In genomic region chr6:147268254-147268653, GRCh38 we compare ENCODE assay signal across 19 cellular contexts.
DNase-seq lines count a peak whose midpoint lies in the region; ATAC-seq, FAIRE-seq and TF ChIP-seq lines count a peak whose summit lies in the region.
"Had no signal": no experiment of that assay in that cellular context is flagged by ENCODE, and none has a peak within 500 bp of the region (broad histone marks: within the 10 kb centered on the region; RNA-seq: fewer than 3 reads in every experiment).

No MANE protein-coding gene starts in this region.

- SMC1A ChIA-PET in GM12878 (lab: Charles Lee; ENCODE audit: uncharacterized antibody, unreplicated experiment) = no interaction called here

- H3K79me2 ChIP-seq in GM23248 (ENCODE audit: insufficient read depth) (peaks cover 8% of the 10 kb centered on the region; the same call in 1 of the 2 replicates), GM12878 (ENCODE audit: control insufficient read depth, insufficient read depth, low read length) (no peaks in the 10 kb centered on the region), neural progenitor cell (ENCODE audit: low read depth) (no peaks in the 10 kb centered on the region)

- no peak overlapping the region for H3K4me3 Mint-ChIP-seq in activated CD8-positive, alpha-beta T cell treated with anti-CD3 and anti-CD28 coated beads for 36 hours
- H3K4me3 Mint-ChIP-seq in activated CD8-positive, alpha-beta T cell treated with anti-CD3 and anti-CD28 coated beads, Interleukin-2, amount 10 ng/mL, durations not matched to agents 7 days and 5 days = no peak overlapping the region
- no peak overlapping the region for H3K4me3 Mint-ChIP-seq in neural progenitor cell
- H3K4me3 Mint-ChIP-seq: CD4-positive, alpha-beta memory T cell; T-helper 2 cell treated with Interferon-gamma antibody and Interleukin-4, amounts not matched to agents 5 μg/mL and 100 μg/mL, for 36 hours had no signal

- ATAC-seq in activated CD8-positive, alpha-beta T cell treated with anti-CD3 and anti-CD28 coated beads for 36 hours = peak; percentile 72
- no peak for ATAC-seq in activated CD8-positive, alpha-beta T cell treated with anti-CD3 and anti-CD28 coated beads, Interleukin-2, amount 10 ng/mL, durations not matched to agents 7 days and 5 days
- no peak; the same call in 2 of the 3 replicates for ATAC-seq in GM12878
- no peak for ATAC-seq in HG03045 (IDR thresholded peaks at IDR 0.05; ENCODE audit: unreplicated experiment)
- no peak for ATAC-seq in sciatic nerve
- no peak for ATAC-seq in HG03457 (IDR thresholded peaks at IDR 0.05; ENCODE audit: unreplicated experiment)
- ATAC-seq: A549 had no signal

- H3K27ac ChIP-seq in GM23248 = peak overlapping the region; percentile 17; the same call in 1 of the 2 replicates
- no peak overlapping the region for H3K27ac ChIP-seq in GM12878 (ENCODE audit: control insufficient read depth, insufficient read depth)
- peak overlapping the region; percentile 33 for H3K27ac ChIP-seq in neural progenitor cell
- H3K27ac ChIP-seq: A549, right atrium auricular region, uterus had no signal

- TF ChIP-seq RAD21 in GM12878 (IDR thresholded peaks at IDR 0.05; ENCODE audit: insufficient read depth, low read depth, low read length) = no peak

- peaks cover 22% of the 10 kb centered on the region; the same call in 1 of the 2 replicates for H3F3A ChIP-seq in GM23248 (ENCODE audit: insufficient read depth)
- H3F3A ChIP-seq in neural progenitor cell (ENCODE audit: low read depth) = no peaks in the 10 kb centered on the region

- RAD21 ChIA-PET in GM12878 (lab: Charles Lee; ENCODE audit: unreplicated experiment) = no interaction called here

- FAIRE-seq in GM12878 (lab: Jason Lieb, UNC) = no peak
- FAIRE-seq: A549, astrocyte had no signal

- intact Hi-C loops in activated CD8-positive, alpha-beta T cell treated with anti-CD3 and anti-CD28 coated beads for 36 hours (cut with micrococcal nuclease) = no loop called here
- intact Hi-C loops in GM12878 (cut with micrococcal nuclease; ENCODE audit: unreplicated experiment) (no loop called here), sciatic nerve (cut with DNase I) (no loop called here)

- H3K36me3 ChIP-seq in GM23248 (ENCODE audit: low read depth) = peaks cover 36% of the 10 kb centered on the region
- H3K36me3 ChIP-seq in GM12878 (ENCODE audit: control insufficient read depth in 2 of 2, insufficient read depth in 2 of 2, low read length in 1 of 2) = peaks cover 0 to 3% of the 10 kb centered on the region in 2 experiments; a peak in 1 of 4 replicates
- no peaks in the 10 kb centered on the region for H3K36me3 ChIP-seq in neural progenitor cell
- H3K36me3 ChIP-seq: uterus had no signal

- H3K9me3 Mint-ChIP-seq in activated CD8-positive, alpha-beta T cell treated with anti-CD3 and anti-CD28 coated beads for 36 hours = no peaks in the 10 kb centered on the region
- no peaks in the 10 kb centered on the region for H3K9me3 Mint-ChIP-seq in activated CD8-positive, alpha-beta T cell treated with anti-CD3 and anti-CD28 coated beads, Interleukin-2, amount 10 ng/mL, durations not matched to agents 7 days and 5 days (ENCODE audit: insufficient read depth)
- H3K9me3 Mint-ChIP-seq in neural progenitor cell = no peaks in the 10 kb centered on the region
- H3K9me3 Mint-ChIP-seq: CD4-positive, alpha-beta memory T cell; T-helper 2 cell treated with Interferon-gamma antibody and Interleukin-4, amounts not matched to agents 5 μg/mL and 100 μg/mL, for 36 hours had no signal

- no peak for TF ChIP-seq POLR2A in GM12878 (IDR thresholded peaks at IDR 0.05; ENCODE audit: low read depth, low read length)

- H3K36me3 Mint-ChIP-seq in activated CD8-positive, alpha-beta T cell treated with anti-CD3 and anti-CD28 coated beads for 36 hours (ENCODE audit: low read depth) = peaks cover 45% of the 10 kb centered on the region
- H3K36me3 Mint-ChIP-seq in activated CD8-positive, alpha-beta T cell treated with anti-CD3 and anti-CD28 coated beads, Interleukin-2, amount 10 ng/mL, durations not matched to agents 7 days and 5 days (ENCODE audit: low read depth) = peaks cover 38% of the 10 kb centered on the region
- H3K36me3 Mint-ChIP-seq in neural progenitor cell = peaks cover 9% of the 10 kb centered on the region

- H3K4me1 ChIP-seq in GM23248 (ENCODE audit: insufficient read depth) = peaks cover 5% of the 10 kb centered on the region; the same call in 1 of the 2 replicates
- H3K4me1 ChIP-seq in GM12878 (ENCODE audit: control insufficient read depth, insufficient read depth, low read length) = no peaks in the 10 kb centered on the region
- no peaks in the 10 kb centered on the region for H3K4me1 ChIP-seq in neural progenitor cell
- H3K4me1 ChIP-seq: A549, right atrium auricular region, uterus had no signal

- H3K27me3 Mint-ChIP-seq in activated CD8-positive, alpha-beta T cell treated with anti-CD3 and anti-CD28 coated beads for 36 hours = no peaks in the 10 kb centered on the region
- H3K27me3 Mint-ChIP-seq in activated CD8-positive, alpha-beta T cell treated with anti-CD3 and anti-CD28 coated beads, Interleukin-2, amount 10 ng/mL, durations not matched to agents 7 days and 5 days (ENCODE audit: low read depth) = no peaks in the 10 kb centered on the region
- no peaks in the 10 kb centered on the region for H3K27me3 Mint-ChIP-seq in neural progenitor cell (ENCODE audit: insufficient read depth, low read depth)
- H3K27me3 Mint-ChIP-seq: CD4-positive, alpha-beta memory T cell had no signal

- H3K4me2 ChIP-seq in GM23248 (ENCODE audit: unreplicated experiment) = no peak overlapping the region
- H3K4me2 ChIP-seq in GM12878 (ENCODE audit: control insufficient read depth, insufficient read depth) = no peak overlapping the region
- no peak overlapping the region for H3K4me2 ChIP-seq in neural progenitor cell
- H3K4me2 ChIP-seq: A549 had no signal

- H4K20me1 ChIP-seq in GM23248 (ENCODE audit: insufficient read depth) (no peaks in the 10 kb centered on the region), GM12878 (ENCODE audit: control insufficient read depth, insufficient read depth) (no peaks in the 10 kb centered on the region), neural progenitor cell (ENCODE audit: low read depth) (no peaks in the 10 kb centered on the region)

- CTCF ChIA-PET in activated CD8-positive, alpha-beta T cell treated with anti-CD3 and anti-CD28 coated beads for 36 hours (lab: Charles Lee) = interaction anchor here (1.8 kb wide), 1 partner anchor 15 kb away, joined by 4 read pairs; no protein-coding TSS in a partner anchor
- CTCF ChIA-PET in activated CD8-positive, alpha-beta T cell treated with anti-CD3 and anti-CD28 coated beads, Interleukin-2, amount 10 ng/mL, durations not matched to agents 7 days and 5 days (lab: Charles Lee) = interaction anchor here (0.9 kb wide), 1 partner anchor 20 kb away, joined by 3 read pairs; no protein-coding TSS in a partner anchor
- CTCF ChIA-PET in GM12878 (lab: Yijun Ruan, JAX) = interaction anchor here (0.7 kb wide), 1 partner anchor 28 kb away, joined by 3 read pairs; no protein-coding TSS in a partner anchor

- H3K9me2 ChIP-seq in GM23248 (ENCODE audit: insufficient read depth) = no peaks in the 10 kb centered on the region

- DNase-seq in activated CD8-positive, alpha-beta T cell treated with anti-CD3 and anti-CD28 coated beads for 36 hours = no peak
- no peak for DNase-seq in activated CD8-positive, alpha-beta T cell treated with anti-CD3 and anti-CD28 coated beads, Interleukin-2, amount 10 ng/mL, durations not matched to agents 7 days and 5 days
- peak; percentile 48 for DNase-seq in GM23248
- no peak for DNase-seq in GM12878 (ENCODE audit: low read depth, low spot score)
- no peak for DNase-seq in neural progenitor cell (ENCODE audit: low spot score)
- no peak for DNase-seq in sciatic nerve (ENCODE audit: low spot score)
- DNase-seq: CD4-positive, alpha-beta memory T cell; cortex of kidney; DMS79; erythroblast; hippocampal formation; NCI-H446; uterus had no signal

- TF ChIP-seq EP300 in GM12878 (IDR thresholded peaks at IDR 0.05; ENCODE audit: borderline replicate concordance in 1 of 2, control insufficient read depth in 1 of 2, low read depth in 2 of 2, low read length in 2 of 2) = no peak

- H3K4me3 ChIP-seq in GM23248 (no peak overlapping the region), GM12878 (no peak overlapping the region), neural progenitor cell (no peak overlapping the region)
- H3K4me3 ChIP-seq: A549, right atrium auricular region, uterus had no signal

- H3K4me1 Mint-ChIP-seq in activated CD8-positive, alpha-beta T cell treated with anti-CD3 and anti-CD28 coated beads for 36 hours (ENCODE audit: low read depth) = peaks cover 14% of the 10 kb centered on the region
- no peaks in the 10 kb centered on the region for H3K4me1 Mint-ChIP-seq in activated CD8-positive, alpha-beta T cell treated with anti-CD3 and anti-CD28 coated beads, Interleukin-2, amount 10 ng/mL, durations not matched to agents 7 days and 5 days (ENCODE audit: low read depth)
- H3K4me1 Mint-ChIP-seq in neural progenitor cell = no peaks in the 10 kb centered on the region

- no peak overlapping the region for H2AFZ ChIP-seq in GM23248
- no peak overlapping the region for H2AFZ ChIP-seq in GM12878 (ENCODE audit: control insufficient read depth, low read depth, low read length)
- H2AFZ ChIP-seq in neural progenitor cell (replicated peaks) = no peak overlapping the region

- H3K9ac ChIP-seq in GM23248 = no peak overlapping the region
- no peak overlapping the region for H3K9ac ChIP-seq in GM12878 (ENCODE audit: control insufficient read depth, insufficient read depth, low read length)
- no peak overlapping the region for H3K9ac ChIP-seq in neural progenitor cell

- H3K9me3 ChIP-seq in GM23248 (ENCODE audit: low read depth) (no peaks in the 10 kb centered on the region), GM12878 (replicated peaks; ENCODE audit: control insufficient read depth, insufficient read depth, low read length) (no peaks in the 10 kb centered on the region), neural progenitor cell (ENCODE audit: low read depth) (no peaks in the 10 kb centered on the region)
- H3K9me3 ChIP-seq: A549, right atrium auricular region, uterus had no signal

- BruUV-seq in GM12878 (replicated peaks; lab: Mats Ljungman, UMichigan) = no TSS peak

- no peaks in the 10 kb centered on the region for H3K27me3 ChIP-seq in GM23248 (replicated peaks; ENCODE audit: insufficient read depth)
- H3K27me3 ChIP-seq in GM12878 (replicated peaks in 1 of 2; ENCODE audit: control insufficient read depth in 2 of 2, insufficient read depth in 2 of 2, low read length in 1 of 2) = no peaks in the 10 kb centered on the region
- H3K27me3 ChIP-seq in neural progenitor cell = no peaks in the 10 kb centered on the region
- H3K27me3 ChIP-seq: right atrium auricular region, uterus had no signal

- POLR2A ChIA-PET in activated CD8-positive, alpha-beta T cell treated with anti-CD3 and anti-CD28 coated beads for 36 hours (lab: Charles Lee) = no interaction called here
- POLR2A ChIA-PET in activated CD8-positive, alpha-beta T cell treated with anti-CD3 and anti-CD28 coated beads, Interleukin-2, amount 10 ng/mL, durations not matched to agents 7 days and 5 days (lab: Charles Lee) = interaction anchor here (0.6 kb wide), 1 partner anchor 8 kb away, joined by 3 read pairs; no protein-coding TSS in a partner anchor
- POLR2A ChIA-PET in GM12878 (lab: Charles Lee) = no interaction called here

- in situ Hi-C loops in GM23248 (cut with MboI) = no loop called here
- in situ Hi-C loops in GM12878 (cut with MboI) = no loop called here

- no peak for TF ChIP-seq CTCF in activated CD8-positive, alpha-beta T cell treated with anti-CD3 and anti-CD28 coated beads for 36 hours (IDR thresholded peaks at IDR 0.05)
- TF ChIP-seq CTCF in GM12878 (IDR thresholded peaks at IDR 0.05 in 2 of 3, conservative IDR thresholded peaks at IDR 0.05 in 1 of 3; ENCODE audit: control insufficient read depth in 2 of 3, extremely low read depth in 1 of 3, insufficient read depth in 1 of 3, low read depth in 3 of 3, low read length in 3 of 3) (no peak), neural progenitor cell (IDR thresholded peaks at IDR 0.05) (no peak)

- peak overlapping the region; percentile 64 for H3K27ac Mint-ChIP-seq in activated CD8-positive, alpha-beta T cell treated with anti-CD3 and anti-CD28 coated beads for 36 hours
- no peak overlapping the region for H3K27ac Mint-ChIP-seq in activated CD8-positive, alpha-beta T cell treated with anti-CD3 and anti-CD28 coated beads, Interleukin-2, amount 10 ng/mL, durations not matched to agents 7 days and 5 days
- H3K27ac Mint-ChIP-seq in neural progenitor cell = no peak overlapping the region
- H3K27ac Mint-ChIP-seq: CD4-positive, alpha-beta memory T cell; T-helper 2 cell treated with Interferon-gamma antibody and Interleukin-4, amounts not matched to agents 5 μg/mL and 100 μg/mL, for 36 hours had no signal
